ENCODE assay signal across 13 cellular contexts in the genomic region with DNA sequence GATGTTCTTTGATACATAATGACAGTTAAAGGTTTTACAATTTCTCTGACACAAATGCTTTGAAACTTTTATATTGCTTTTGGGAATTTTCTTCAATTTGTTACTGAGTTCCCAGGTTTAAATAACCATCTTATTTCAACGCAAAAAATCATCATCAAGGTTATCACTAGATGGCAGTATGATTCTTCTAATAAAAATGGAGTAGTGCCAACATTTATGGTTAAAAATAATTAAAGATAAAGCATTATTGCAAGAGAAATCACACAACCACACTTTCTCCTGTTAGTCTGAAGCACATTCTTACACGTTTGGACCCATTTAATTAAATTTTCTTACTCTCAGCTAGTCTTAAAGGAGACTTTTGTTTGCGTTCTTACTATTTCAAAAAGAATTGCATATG.
DNase-seq lines count a peak whose midpoint lies in the region; ATAC-seq and TF ChIP-seq lines count a peak whose summit lies in the region.
"Had no signal": no experiment of that assay in that cellular context is flagged by ENCODE, and none has a peak within 500 bp of the region (broad histone marks: within the 10 kb centered on the region; RNA-seq: fewer than 3 reads in every experiment).

No MANE protein-coding gene starts in this region.

- TF ChIP-seq RAD21 in IMR-90 (IDR thresholded peaks at IDR 0.05; ENCODE audit: low read length), result no peak

- in situ Hi-C loops in IMR-90 (cut with MboI; ENCODE audit: low sequenced_read_pairs), result no loop called here
- in situ Hi-C loops in SK-MEL-5 (cut with HindIII; ENCODE audit: low pct_unique_long_range_greater_than_20kb, low sequenced_read_pairs), result no loop called here

- no peak overlapping the region for H3K27ac ChIP-seq in IMR-90 (ENCODE audit: insufficient read depth, low read length)
- H3K27ac ChIP-seq in mesenchymal stem cell (ENCODE audit: low read length, poor library complexity, severe bottlenecking), result no peak overlapping the region
- H3K27ac ChIP-seq in uterus, result no peak overlapping the region

- no peaks in the 10 kb centered on the region for H3K9me1 ChIP-seq in IMR-90 (ENCODE audit: insufficient read depth, low read length)

- H3K4me1 ChIP-seq in IMR-90 (ENCODE audit: control insufficient read depth, insufficient read depth, low read length), result no peaks in the 10 kb centered on the region
- no peaks in the 10 kb centered on the region for H3K4me1 ChIP-seq in mesenchymal stem cell (ENCODE audit: control insufficient read depth, insufficient read depth, low read depth, low read length)
- no peaks in the 10 kb centered on the region for H3K4me1 ChIP-seq in uterus

- TF ChIP-seq CTCF in IMR-90 (conservative IDR thresholded peaks at IDR 0.05; ENCODE audit: low read depth, low read length) (0 out of 2 replicates have a peak, but pooled peaks have one; percentile 17), uterus (IDR thresholded peaks at IDR 0.05) (no peak)

- H3K79me1 ChIP-seq in IMR-90 (ENCODE audit: low read depth in 1 of 2, low read length in 2 of 2) (no peaks in the 10 kb centered on the region), mesenchymal stem cell (replicated peaks; ENCODE audit: low read length, poor library complexity, severe bottlenecking) (no peaks in the 10 kb centered on the region)

- H2AK5ac ChIP-seq in IMR-90 (ENCODE audit: low read depth, low read length), result no peak overlapping the region
- no peak overlapping the region for H2AK5ac ChIP-seq in mesenchymal stem cell (ENCODE audit: low read length, severe bottlenecking)

- CTCF ChIA-PET in IMR-90 (lab: Yijun Ruan, JAX), result no interaction called here

- no peaks in the 10 kb centered on the region for H4K20me1 ChIP-seq in IMR-90 (ENCODE audit: insufficient read depth, low read length)

- no peaks in the 10 kb centered on the region for H3K36me3 ChIP-seq in IMR-90 (ENCODE audit: control insufficient read depth, insufficient read depth, low read length)
- no peaks in the 10 kb centered on the region for H3K36me3 ChIP-seq in mesenchymal stem cell (ENCODE audit: control insufficient read depth in 1 of 2, insufficient read depth in 2 of 2, low read depth in 1 of 2, low read length in 2 of 2)
- H3K36me3 ChIP-seq in uterus, result no peaks in the 10 kb centered on the region

- POLR2A ChIA-PET in IMR-90 (lab: Charles Lee; ENCODE audit: unreplicated experiment), result no interaction called here

- H2BK15ac ChIP-seq in IMR-90 (ENCODE audit: low read depth, low read length) (no peak overlapping the region), mesenchymal stem cell (ENCODE audit: low read depth, poor library complexity, severe bottlenecking) (no peak overlapping the region)

- H3K4me2 ChIP-seq in IMR-90 (ENCODE audit: low read depth, low read length), result no peak overlapping the region
- H3K4me2 ChIP-seq in mesenchymal stem cell (ENCODE audit: low read length, poor library complexity, severe bottlenecking), result no peak overlapping the region

- no peak overlapping the region for H2BK12ac ChIP-seq in mesenchymal stem cell (ENCODE audit: low read length in 2 of 2)

- H3K4me3 ChIP-seq in IMR-90 (ENCODE audit: insufficient read depth, low read depth, low read length) (no peak overlapping the region), mesenchymal stem cell (ENCODE audit: insufficient read depth in 1 of 2, low read depth in 1 of 2, low read length in 2 of 2) (no peak overlapping the region), uterus (no peak overlapping the region)

- TF ChIP-seq POLR2A in IMR-90 (IDR thresholded peaks at IDR 0.05; ENCODE audit: low read depth, low read length), result no peak
- TF ChIP-seq POLR2A in uterus (IDR thresholded peaks at IDR 0.05), result no peak

- H2BK5ac ChIP-seq in IMR-90 (ENCODE audit: low read depth, low read length, poor library complexity, severe bottlenecking) (no peak overlapping the region), mesenchymal stem cell (ENCODE audit: low read depth, low read length, poor library complexity, severe bottlenecking) (no peak overlapping the region)

- dilution Hi-C loops in IMR-90 (cut with HindIII; ENCODE audit: low sequenced_read_pairs, unreplicated experiment), result no loop called here

- WGBS in IMR-90 (ENCODE audit: extremely low coverage in 2 of 2, insufficient read length in 1 of 2), 2 experiments, result no CpG with 5 or more reads among the region's 3 CpGs
- WGBS in mesenchymal stem cell, result 50% methylated on average over 2 of the region's 3 CpGs

- BruUV-seq in IMR-90 (replicated peaks; lab: Mats Ljungman, UMichigan), result no TSS peak

- H3K14ac ChIP-seq in IMR-90 (replicated peaks; ENCODE audit: low read depth, low read length) (no peak overlapping the region), mesenchymal stem cell (ENCODE audit: low read length in 2 of 2) (no peak overlapping the region)

- H2BK20ac ChIP-seq in IMR-90 (ENCODE audit: low read depth, low read length), result no peak overlapping the region

- H3K23ac ChIP-seq in IMR-90 (ENCODE audit: low read depth, low read length) (no peak overlapping the region), mesenchymal stem cell (ENCODE audit: low read length in 2 of 2) (no peak overlapping the region)

- H3K9ac ChIP-seq in IMR-90 (ENCODE audit: low read depth, low read length), result no peak overlapping the region
- no peak overlapping the region for H3K9ac ChIP-seq in mesenchymal stem cell (ENCODE audit: low read length)

- intact Hi-C loops in IMR-90 (cut with micrococcal nuclease), result no loop called here
- intact Hi-C loops in uterus (cut with DNase I; ENCODE audit: low total_unique reads), result no loop called here

- H4K8ac ChIP-seq in IMR-90 (ENCODE audit: low read depth in 2 of 2, low read length in 2 of 2) (no peak overlapping the region), mesenchymal stem cell (ENCODE audit: low read length) (no peak overlapping the region)

- ATAC-seq in IMR-90 (ENCODE audit: low read depth) (no peak), HG02571 (IDR thresholded peaks at IDR 0.05; ENCODE audit: unreplicated experiment) (no peak), GM21390 (IDR thresholded peaks at IDR 0.05; ENCODE audit: unreplicated experiment) (no peak)
- ATAC-seq: natural killer cell treated with Interleukin-12 subunit alpha and Interleukin-12 subunit beta and Interleukin-15 and Interleukin-18, amount 100 ng/mL, for 72 hours had no signal

- H4K5ac ChIP-seq in IMR-90 (ENCODE audit: low read depth, low read length), result no peak overlapping the region

- H2AK9ac ChIP-seq in IMR-90 (replicated peaks; ENCODE audit: low read depth, low read length, poor library complexity), result no peak overlapping the region

- H3K9me3 ChIP-seq in IMR-90 (ENCODE audit: control insufficient read depth, insufficient read depth, low read length) (no peaks in the 10 kb centered on the region), mesenchymal stem cell (ENCODE audit: control insufficient read depth, low read length) (no peaks in the 10 kb centered on the region), uterus (no peaks in the 10 kb centered on the region)

- H4K91ac ChIP-seq in IMR-90 (ENCODE audit: insufficient read depth, low read depth, low read length) (no peak overlapping the region), mesenchymal stem cell (ENCODE audit: low read length) (no peak overlapping the region)

- H2AFZ ChIP-seq in IMR-90 (replicated peaks; ENCODE audit: low read length, poor library complexity), result no peak overlapping the region
- no peak overlapping the region for H2AFZ ChIP-seq in mesenchymal stem cell (ENCODE audit: low read depth, low read length)

- no peak overlapping the region for H3K18ac ChIP-seq in IMR-90 (ENCODE audit: low read depth, low read length)
- H3K18ac ChIP-seq in mesenchymal stem cell (ENCODE audit: low read depth in 1 of 2, low read length in 2 of 2), result no peak overlapping the region

- DNase-seq in DMS114 treated with DMSO at 0.1 percent for 48 hours (lab: John Stamatoyannopoulos, UW; ENCODE audit: unreplicated experiment) (peak; percentile 7), IMR-90 (no peak), SK-MEL-5 (ENCODE audit: low read depth, low spot score) (peak; percentile 26), mesenchymal stem cell (peak; percentile 0), amygdala (lab: John Stamatoyannopoulos, UW) (no peak), uterus (no peak)
- DNase-seq: activated CD4-positive, CD25-positive, alpha-beta regulatory T cell treated with anti-CD3 and anti-CD28 coated beads, Interleukin-2, amount 50 U/mL, for 72 hours; Calu3; caudate nucleus; NCI-H1930 had no signal

- H3K4ac ChIP-seq in IMR-90 (ENCODE audit: low read depth, low read length) (no peak overlapping the region), mesenchymal stem cell (ENCODE audit: low read depth in 1 of 2, low read length in 2 of 2) (no peak overlapping the region)

- no peak overlapping the region for H3K56ac ChIP-seq in IMR-90 (ENCODE audit: extremely low read depth, insufficient read depth, low read length)

- no peak overlapping the region for H2BK120ac ChIP-seq in IMR-90 (ENCODE audit: low read depth, low read length)
- H2BK120ac ChIP-seq in mesenchymal stem cell (ENCODE audit: low read depth, low read length), result no peak overlapping the region

- H3K27me3 ChIP-seq in IMR-90 (ENCODE audit: control insufficient read depth, insufficient read depth, low read length), result no peaks in the 10 kb centered on the region
- H3K27me3 ChIP-seq in mesenchymal stem cell (ENCODE audit: control insufficient read depth in 1 of 2, insufficient read depth in 1 of 2, low read length in 2 of 2), result no peaks in the 10 kb centered on the region
- H3K27me3 ChIP-seq in uterus, result no peaks in the 10 kb centered on the region

TF ChIP-seq in IMR-90, 13 proteins besides CTCF, POLR2A, EP300 and RAD21:
- TF ChIP-seq, protein P1, sequence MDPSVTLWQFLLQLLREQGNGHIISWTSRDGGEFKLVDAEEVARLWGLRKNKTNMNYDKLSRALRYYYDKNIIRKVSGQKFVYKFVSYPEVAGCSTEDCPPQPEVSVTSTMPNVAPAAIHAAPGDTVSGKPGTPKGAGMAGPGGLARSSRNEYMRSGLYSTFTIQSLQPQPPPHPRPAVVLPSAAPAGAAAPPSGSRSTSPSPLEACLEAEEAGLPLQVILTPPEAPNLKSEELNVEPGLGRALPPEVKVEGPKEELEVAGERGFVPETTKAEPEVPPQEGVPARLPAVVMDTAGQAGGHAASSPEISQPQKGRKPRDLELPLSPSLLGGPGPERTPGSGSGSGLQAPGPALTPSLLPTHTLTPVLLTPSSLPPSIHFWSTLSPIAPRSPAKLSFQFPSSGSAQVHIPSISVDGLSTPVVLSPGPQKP (IDR thresholded peaks at IDR 0.05; ENCODE audit: borderline replicate concordance, low read depth, low read length), result no peak
- no peak for TF ChIP-seq SMC3 (IDR thresholded peaks at IDR 0.05; ENCODE audit: low read depth, low read length)
- no peak for TF ChIP-seq RCOR1 (IDR thresholded peaks at IDR 0.05; ENCODE audit: insufficient replicate concordance, low read length)
- no peak for TF ChIP-seq BHLHE40 (IDR thresholded peaks at IDR 0.05; ENCODE audit: low read depth, low read length)
- TF ChIP-seq MXI1 (IDR thresholded peaks at IDR 0.05; ENCODE audit: borderline replicate concordance, low read depth, low read length), result no peak
- TF ChIP-seq MAFK (IDR thresholded peaks at IDR 0.05; ENCODE audit: low read depth, low read length), result no peak
- no peak for TF ChIP-seq MAZ (IDR thresholded peaks at IDR 0.05; ENCODE audit: borderline replicate concordance, low read depth, low read length)

Comparison
In these comparisons a context has a peak if more than half of its experiments do, and no peak if none do; other contexts are left out.
1. DNase-seq: peak in DMS114 treated with DMSO at 0.1 percent for 48 hours (single experiment), SK-MEL-5 (single experiment) and mesenchymal stem cell (single experiment); none in IMR-90 (single experiment), amygdala (0 of 56) and uterus (0 of 2).